Comparison of ENCODE assay signal across 11 cellular contexts in the genomic region with DNA sequence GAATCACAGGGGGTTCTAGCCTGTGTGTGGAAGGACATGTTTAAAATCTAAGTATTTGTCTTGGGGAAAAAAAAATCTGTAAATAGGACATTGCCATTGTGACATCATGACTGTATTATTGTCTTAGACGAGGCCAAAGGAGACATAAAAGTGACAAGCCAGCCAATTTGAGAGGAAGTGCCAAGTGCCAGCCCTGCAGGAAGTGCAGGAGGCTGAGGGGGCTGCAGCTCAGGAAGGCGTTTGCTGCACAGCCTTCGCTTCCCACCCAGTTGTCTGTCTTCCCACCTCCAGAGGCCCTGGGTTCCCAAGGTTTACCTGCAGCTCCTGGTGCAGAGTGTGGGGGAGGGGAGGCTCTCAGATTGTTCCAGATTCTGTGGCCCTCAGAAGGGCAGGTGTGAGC. TPM values are rescaled to one million over a fixed set of nuclear protein-coding genes. Genes with fewer than 3 reads are reported as not detected.
DNase-seq lines count a peak whose midpoint lies in the region; ATAC-seq and TF ChIP-seq lines count a peak whose summit lies in the region.
"Had no signal": no experiment of that assay in that cellular context is flagged by ENCODE, and none has a peak within 500 bp of the region (broad histone marks: within the 10 kb centered on the region; RNA-seq: fewer than 3 reads in every experiment).

No MANE protein-coding gene starts in this region.

- H3K36me3 ChIP-seq in stomach: no peaks in the 10 kb centered on the region

- peak overlapping the region; percentile 98 for H3K4me3 Mint-ChIP-seq in activated naive CD4-positive, alpha-beta T cell treated with anti-CD3 and anti-CD28 coated beads, Interleukin-2, amount 10 ng/mL, durations not matched to agents 7 days and 5 days
- peak overlapping the region; percentile 91 for H3K4me3 Mint-ChIP-seq in dendritic cell treated with granulocyte-macrophage colony-stimulating factor and Interleukin-4, amounts not matched to agents 40 ng/mL and 50 ng/mL, for 4 days

- TF ChIP-seq POLR2A in stomach (IDR thresholded peaks at IDR 0.05): no peak

- CTCF ChIA-PET in activated naive CD4-positive, alpha-beta T cell treated with anti-CD3 and anti-CD28 coated beads, Interleukin-2, amount 10 ng/mL, durations not matched to agents 7 days and 5 days (lab: Charles Lee): interaction anchor here (0.6 to 2.3 kb wide), 4 partner anchors 57 to 88 kb away, joined by 3 to 9 read pairs (median 6); no protein-coding TSS in a partner anchor

- intact Hi-C loops in dendritic cell treated with granulocyte-macrophage colony-stimulating factor and Interleukin-4, amounts not matched to agents 40 ng/mL and 50 ng/mL, for 4 days (cut with micrococcal nuclease): loop anchor here (2.0 kb wide), 1 partner anchor 13 kb away; no protein-coding TSS in a partner anchor
- intact Hi-C loops in stomach (cut with DNase I; ENCODE audit: low total_unique reads): no loop called here

- 62 to 86% (median 71%) methylated on average over 3 of the region's 3 CpGs for WGBS in stomach, 5 donors

- no peak for TF ChIP-seq EP300 in stomach (IDR thresholded peaks at IDR 0.05)

- peak; percentile 47 for DNase-seq in activated naive CD4-positive, alpha-beta T cell treated with anti-CD3 and anti-CD28 coated beads, Interleukin-2, amount 10 ng/mL, durations not matched to agents 7 days and 5 days
- no peak for DNase-seq in activated naive CD4-positive, alpha-beta T cell treated with anti-CD3 and anti-CD28 coated beads, Interleukin-2, amount 50 U/mL, for 16 hours
- DNase-seq in RPMI8226 (peak; percentile 40), stomach (no peak), HuH-7.5 (ENCODE audit: low spot score) (no peak)
- DNase-seq: activated CD4-positive, alpha-beta T cell treated with anti-CD3 and anti-CD28 coated beads for 4 hours; cortex of kidney; retina had no signal

- TF ChIP-seq CTCF in stomach (IDR thresholded peaks at IDR 0.05): no peak

- peaks cover 43% of the 10 kb centered on the region for H3K36me3 Mint-ChIP-seq in activated naive CD4-positive, alpha-beta T cell treated with anti-CD3 and anti-CD28 coated beads, Interleukin-2, amount 10 ng/mL, durations not matched to agents 7 days and 5 days
- peaks cover 58% of the 10 kb centered on the region for H3K36me3 Mint-ChIP-seq in dendritic cell treated with granulocyte-macrophage colony-stimulating factor and Interleukin-4, amounts not matched to agents 40 ng/mL and 50 ng/mL, for 4 days (ENCODE audit: low read depth)

- peaks cover 85% of the 10 kb centered on the region for H3K4me1 Mint-ChIP-seq in activated naive CD4-positive, alpha-beta T cell treated with anti-CD3 and anti-CD28 coated beads, Interleukin-2, amount 10 ng/mL, durations not matched to agents 7 days and 5 days
- peaks cover 94% of the 10 kb centered on the region for H3K4me1 Mint-ChIP-seq in dendritic cell treated with granulocyte-macrophage colony-stimulating factor and Interleukin-4, amounts not matched to agents 40 ng/mL and 50 ng/mL, for 4 days (ENCODE audit: low read depth)

- H3K4me3 ChIP-seq in stomach: peak overlapping the region in 3 of 4 donors; percentile 38 to 45 (median 39)

- H3K4me1 ChIP-seq in stomach: peaks cover 4 to 74% (median 22%) of the 10 kb centered on the region in 4 donors

- H3K27ac Mint-ChIP-seq in activated naive CD4-positive, alpha-beta T cell treated with anti-CD3 and anti-CD28 coated beads, Interleukin-2, amount 10 ng/mL, durations not matched to agents 7 days and 5 days: peak overlapping the region; percentile 95
- peak overlapping the region; percentile 88 for H3K27ac Mint-ChIP-seq in dendritic cell treated with granulocyte-macrophage colony-stimulating factor and Interleukin-4, amounts not matched to agents 40 ng/mL and 50 ng/mL, for 4 days

- no peaks in the 10 kb centered on the region for H3K9me3 Mint-ChIP-seq in activated naive CD4-positive, alpha-beta T cell treated with anti-CD3 and anti-CD28 coated beads, Interleukin-2, amount 10 ng/mL, durations not matched to agents 7 days and 5 days
- H3K9me3 Mint-ChIP-seq in dendritic cell treated with granulocyte-macrophage colony-stimulating factor and Interleukin-4, amounts not matched to agents 40 ng/mL and 50 ng/mL, for 4 days: no peaks in the 10 kb centered on the region

- ATAC-seq in HG02870 (IDR thresholded peaks at IDR 0.05; ENCODE audit: unreplicated experiment) (no peak), GM18870 (IDR thresholded peaks at IDR 0.05; ENCODE audit: unreplicated experiment) (no peak)

- H3K9me3 ChIP-seq in stomach: no peaks in the 10 kb centered on the region

- peak overlapping the region in 4 of 5 donors; percentile 62 to 81 (median 66) for H3K27ac ChIP-seq in stomach

- H3K27me3 Mint-ChIP-seq in activated naive CD4-positive, alpha-beta T cell treated with anti-CD3 and anti-CD28 coated beads, Interleukin-2, amount 10 ng/mL, durations not matched to agents 7 days and 5 days: peaks cover 3% of the 10 kb centered on the region
- no peaks in the 10 kb centered on the region for H3K27me3 Mint-ChIP-seq in dendritic cell treated with granulocyte-macrophage colony-stimulating factor and Interleukin-4, amounts not matched to agents 40 ng/mL and 50 ng/mL, for 4 days

- no peaks in the 10 kb centered on the region for H3K27me3 ChIP-seq in stomach

RNA-seq across cellular contexts. Expression of a gene that starts 1.3 kb away (rescaled TPM):
- 100 to 1,000 TPM in 1 of 5 donors, 10 to 100 TPM in 4; 15.1 to 216 (median 33.3) TPM for total RNA-seq in stomach
- polyA plus RNA-seq in stomach: 1 to 10 TPM in 2 of 3 donors, under 1 TPM in 1; 0.76 to 4.4 (median 3.7) TPM

Comparison
In these comparisons a context has a peak if more than half of its experiments do, and no peak if none do; other contexts are left out.
1. DNase-seq: peak in activated naive CD4-positive, alpha-beta T cell treated with anti-CD3 and anti-CD28 coated beads, Interleukin-2, amount 10 ng/mL, durations not matched to agents 7 days and 5 days (single experiment) and RPMI8226 (single experiment); none in activated naive CD4-positive, alpha-beta T cell treated with anti-CD3 and anti-CD28 coated beads, Interleukin-2, amount 50 U/mL, for 16 hours (single experiment), stomach (single experiment) and HuH-7.5 (single experiment).